ENCODE assay signal across 4 cellular contexts in genomic region chr7:16519985-16520384, GRCh38. TPM values are rescaled to one million over a fixed set of nuclear protein-coding genes. Genes with fewer than 3 reads are reported as not detected.
"Had no signal": no experiment of that assay in that cellular context is flagged by ENCODE, and none has a peak within 500 bp of the region (broad histone marks: within the 10 kb centered on the region; RNA-seq: fewer than 3 reads in every experiment).

No MANE protein-coding gene starts in this region.

RNA-seq across cellular contexts. Expression of gene LRRC72, which starts 6.6 kb away (rescaled TPM):
- total RNA-seq: LHCN-M2, M059J, MCF 10A, NCI-H460 had no signal

RNA-seq across cellular contexts. Expression of gene SOSTDC1, which starts 54.4 kb away (rescaled TPM):
- total RNA-seq: LHCN-M2, M059J, MCF 10A had no signal
